In the genomic region with DNA sequence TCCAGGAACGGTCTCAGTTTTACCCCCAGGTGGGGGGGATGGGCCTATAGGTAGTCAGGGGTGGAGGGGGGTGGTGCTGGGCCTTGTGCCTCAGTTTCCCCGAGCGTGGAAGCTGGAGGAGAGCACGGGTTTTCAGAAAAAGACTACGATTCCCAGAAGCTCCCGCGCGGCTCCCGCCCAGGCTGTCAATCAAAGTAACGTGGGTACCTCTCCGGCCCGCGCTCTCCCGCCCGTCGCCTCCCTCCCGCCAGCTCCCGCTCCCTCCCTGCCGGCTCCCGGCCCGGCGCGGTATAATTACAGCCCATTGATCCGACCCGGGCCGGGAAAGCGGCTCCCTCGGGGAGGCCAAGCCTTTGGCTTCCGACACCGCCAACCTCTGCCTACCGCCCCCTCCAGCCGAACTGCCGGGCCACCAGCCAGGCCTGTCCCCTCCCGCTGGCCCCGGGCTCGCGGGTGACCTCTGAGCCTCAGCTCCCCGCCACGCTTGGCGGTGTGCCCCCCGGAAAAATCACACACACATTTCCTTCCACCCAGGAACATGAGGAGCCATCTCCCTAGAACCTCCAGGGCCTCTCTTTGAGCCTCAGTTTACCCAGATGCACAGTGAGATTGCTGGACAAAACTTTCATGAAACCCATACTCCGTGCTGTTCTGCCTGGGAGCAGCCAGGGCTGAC, we compare ENCODE assay signal across 8 cellular contexts. TPM values are rescaled to one million over a fixed set of nuclear protein-coding genes. Genes with fewer than 3 reads are reported as not detected.
DNase-seq lines count a peak whose midpoint lies in the region; ATAC-seq and TF ChIP-seq lines count a peak whose summit lies in the region.

No MANE protein-coding gene starts in this region.

- H3K27ac ChIP-seq in angular gyrus (ENCODE audit: low read depth, low read length) (peak overlapping the region; percentile 94), prostate gland (peak overlapping the region; percentile 82 to 94)

- H3K27ac Mint-ChIP-seq in T-helper 17 cell, result peak overlapping the region; percentile 97

- no peaks in the 10 kb centered on the region for H3K36me3 ChIP-seq in prostate gland

- TF ChIP-seq CTCF in prostate gland (IDR thresholded peaks at IDR 0.05), result no peak

- peak; percentile 39 for TF ChIP-seq POLR2A in prostate gland (IDR thresholded peaks at IDR 0.05)

- ATAC-seq in HG02642 (IDR thresholded peaks at IDR 0.05; ENCODE audit: poor library complexity, unreplicated experiment) (peak; percentile 45), T-helper 17 cell (peak; percentile 57), left ventricle myocardium superior (peak; percentile 91)

- WGBS in prostate gland, result under 1% methylated on average over 36 of the region's 42 CpGs

- H3K27me3 Mint-ChIP-seq in T-helper 17 cell, result peaks cover 6% of the 10 kb centered on the region

- DNase-seq in EH (ENCODE audit: low read depth) (peak; percentile 90), NCI-H146 treated with DMSO at 0.1 percent for 48 hours (lab: John Stamatoyannopoulos, UW; ENCODE audit: unreplicated experiment) (peak; percentile 75), T-helper 17 cell (peak; percentile 56 to 70 (median 68)), left ventricle myocardium superior (peak; percentile 96), prostate gland (ENCODE audit: low spot score) (peak; percentile 96), ureter (ENCODE audit: low spot score) (peak; percentile 95)

- H3K27me3 ChIP-seq in prostate gland (replicated peaks; ENCODE audit: insufficient read depth), result no peaks in the 10 kb centered on the region

- intact Hi-C loops in left ventricle myocardium superior (cut with micrococcal nuclease), result no loop called here
- intact Hi-C loops in prostate gland (cut with DNase I), result loop anchor here (10.0 kb wide), 1 partner anchor 251 kb away; a partner anchor contains a TSS

- H3K36me3 Mint-ChIP-seq in T-helper 17 cell (ENCODE audit: low read depth), result peaks cover 2% of the 10 kb centered on the region

- H3K4me1 ChIP-seq in prostate gland (replicated peaks), result peaks cover 8% of the 10 kb centered on the region

- peak overlapping the region; percentile 95 for H3K4me3 Mint-ChIP-seq in T-helper 17 cell

- H3K4me3 ChIP-seq in prostate gland, result peak overlapping the region; percentile 28 to 44

- H3K9me3 ChIP-seq in T-helper 17 cell (ENCODE audit: control insufficient read depth, low read length, poor library complexity, severe bottlenecking) (no peaks in the 10 kb centered on the region), prostate gland (no peaks in the 10 kb centered on the region)

- peaks cover 29% of the 10 kb centered on the region for H3K4me1 Mint-ChIP-seq in T-helper 17 cell

RNA-seq across cellular contexts. Expression of a gene that starts 7.2 kb away (rescaled TPM):
- total RNA-seq in T-helper 17 cell (10 to 100 TPM in 1 of 2 donors, 1 to 10 TPM in 1; 9.5 to 13.1 TPM), left ventricle myocardium superior (66.5 TPM), prostate gland (10 to 100 TPM; 61.9 to 82.1 TPM), ureter (95.2 TPM)

RNA-seq across cellular contexts. Expression of a gene that starts 26.0 kb away (rescaled TPM):
- 100 to 1,000 TPM; 869 to 906 TPM for total RNA-seq in T-helper 17 cell
- 846 TPM for total RNA-seq in left ventricle myocardium superior
- 100 to 1,000 TPM; 546 to 767 TPM for total RNA-seq in prostate gland
- 623 TPM for total RNA-seq in ureter

RNA-seq across cellular contexts. Expression of a gene that starts 57.9 kb away (rescaled TPM):
- total RNA-seq in T-helper 17 cell, result 1 to 10 TPM in 1 of 2 donors, under 1 TPM in 1; 0.85 to 1.6 TPM
- 74.6 TPM for total RNA-seq in left ventricle myocardium superior
- 100 to 1,000 TPM in 1 of 2 donors, 10 to 100 TPM in 1; 61.3 to 117 TPM for total RNA-seq in prostate gland
- 68.5 TPM for total RNA-seq in ureter

RNA-seq across cellular contexts. Expression of a gene that starts 58.9 kb away (rescaled TPM):
- total RNA-seq in T-helper 17 cell (under 1 TPM in 1 of 2 donors, not detected in 1; 0.29 TPM), left ventricle myocardium superior (0.30 TPM), prostate gland (1 to 10 TPM; 5.9 to 9.0 TPM), ureter (3.6 TPM)

Comparison
In these comparisons a context has a peak if more than half of its experiments do, and no peak if none do; other contexts are left out.
1. Peak in every context shown above with its lines: DNase-seq, ATAC-seq, H3K4me3 ChIP-seq and H3K27ac ChIP-seq.
2. RNA of a gene that starts 57.9 kb away (total RNA-seq): 61.3 to 117 TPM in prostate gland, 74.6 TPM in left ventricle myocardium superior (single experiment) and 68.5 TPM in ureter (single experiment); 0.85 to 1.6 TPM in T-helper 17 cell; every median in the first group is over 10 times any median in the second.